21 cellular contexts compared by ENCODE assay signal in the genomic region with DNA sequence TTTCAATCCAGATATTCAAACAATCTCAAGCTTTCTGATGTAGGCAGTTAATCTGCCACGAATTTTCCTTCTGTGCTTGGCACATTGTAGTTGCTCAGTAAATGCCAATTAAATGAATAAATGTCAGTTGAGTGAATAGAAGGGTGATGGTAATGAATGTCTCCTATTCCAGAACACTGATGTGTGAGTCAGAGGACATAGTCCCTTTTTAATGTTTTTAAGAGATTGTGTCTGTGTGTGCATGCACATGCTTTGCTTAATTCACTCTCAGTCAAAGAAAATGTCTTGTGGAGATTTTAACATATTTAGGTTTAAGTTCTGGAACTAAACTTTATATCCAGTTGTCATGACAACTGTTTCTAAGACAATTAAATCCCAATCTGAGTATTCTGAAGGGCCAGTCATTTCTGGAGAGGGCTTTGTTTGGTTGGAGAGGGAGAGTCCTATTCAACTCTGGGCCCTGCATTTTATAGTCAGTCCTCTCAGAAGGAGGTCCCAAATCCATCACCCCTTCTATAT.
DNase-seq lines count a peak whose midpoint lies in the region; ATAC-seq and TF ChIP-seq lines count a peak whose summit lies in the region.
"Had no signal": no experiment of that assay in that cellular context is flagged by ENCODE, and none has a peak within 500 bp of the region (broad histone marks: within the 10 kb centered on the region; RNA-seq: fewer than 3 reads in every experiment).

No MANE protein-coding gene starts in this region.

- no peak for TF ChIP-seq POLR2A in Peyer's patch (IDR thresholded peaks at IDR 0.05)

- H3K4me1 ChIP-seq in foreskin keratinocyte (peaks cover 28% of the 10 kb centered on the region), Peyer's patch (no peaks in the 10 kb centered on the region)
- H3K4me1 ChIP-seq: A549 had no signal

- no peaks in the 10 kb centered on the region for H3K9me3 ChIP-seq in Peyer's patch
- H3K9me3 ChIP-seq: A549 had no signal

- H3K27ac ChIP-seq in foreskin keratinocyte (no peak overlapping the region), Peyer's patch (no peak overlapping the region)
- H3K27ac ChIP-seq: A549 had no signal

- H3K36me3 ChIP-seq in Peyer's patch = no peaks in the 10 kb centered on the region

- H3K27me3 ChIP-seq in foreskin keratinocyte (no peaks in the 10 kb centered on the region), Peyer's patch (no peaks in the 10 kb centered on the region)

- H3K4me3 ChIP-seq in epithelial cell of esophagus (ENCODE audit: low read length) (no peak overlapping the region), Peyer's patch (no peak overlapping the region)
- H3K4me3 ChIP-seq: A549 had no signal

- DNase-seq in EH (ENCODE audit: low read depth) (peak; percentile 67), M059J (ENCODE audit: low read depth) (peak; percentile 40), epithelial cell of esophagus (ENCODE audit: low read depth) (peak; percentile 14), foreskin keratinocyte (peak in 1 of 2 donors; percentile 47), T-helper 9 cell (no peak), NCI-H748 treated with DMSO at 0.1 percent for 48 hours (lab: John Stamatoyannopoulos, UW) (no peak), Peyer's patch (no peak)
- DNase-seq: C1 segment of cervical spinal cord; CD8-positive, alpha-beta memory T cell; H7; NCI-H1092 treated with DMSO at 0.1 percent for 48 hours; NCI-H146; NCI-H2029 treated with DMSO at 0.1 percent for 48 hours; NCI-H2171 treated with DMSO at 0.1 percent for 48 hours; NCI-H446; NCI-H69; NK-92 treated with Interleukin-12 subunit alpha and Interleukin-12 subunit beta, amount 100 ng/mL, for 24 hours; RPMI8226; SIG-M5 had no signal

- TF ChIP-seq CTCF in epithelial cell of esophagus (IDR thresholded peaks at IDR 0.05; ENCODE audit: insufficient read depth, low read depth, low read length, missing control alignments) (no peak), foreskin keratinocyte (conservative IDR thresholded peaks at IDR 0.05) (no peak), Peyer's patch (IDR thresholded peaks at IDR 0.05) (no peak)

- ATAC-seq in foreskin keratinocyte = peak; percentile 45
- ATAC-seq: A549, SK-N-SH treated with all-trans-retinoic acid at 6 μM for 48 hours had no signal

Comparison
In these comparisons a context has a peak if more than half of its experiments do, and no peak if none do; other contexts are left out.
1. DNase-seq: peak in EH (single experiment), M059J (single experiment) and epithelial cell of esophagus (single experiment); none in T-helper 9 cell (single experiment), NCI-H748 treated with DMSO at 0.1 percent for 48 hours (single experiment) and Peyer's patch (0 of 3).